ENCODE assay signal across 6 cellular contexts in genomic region chr10:131258256-131258655, GRCh38. TPM values are rescaled to one million over a fixed set of nuclear protein-coding genes. Genes with fewer than 3 reads are reported as not detected.
"Had no signal": no experiment of that assay in that cellular context is flagged by ENCODE, and none has a peak within 500 bp of the region (broad histone marks: within the 10 kb centered on the region; RNA-seq: fewer than 3 reads in every experiment).

No MANE protein-coding gene starts in this region.

- ATAC-seq: GM23338, K562 had no signal

- DNase-seq: H9, HCEC 1CT, IMR-90 had no signal

- H2AFZ ChIP-seq: GM23338 had no signal

- H3K4me3 ChIP-seq: GM23338, K562 had no signal

- H3K4me2 ChIP-seq: GM23338 had no signal

RNA-seq across cellular contexts. Expression of gene TCERG1L, which starts 53.3 kb away (rescaled TPM):
- total RNA-seq: HT-29, IMR-90, K562 had no signal
- polyA plus RNA-seq: IMR-90, K562 had no signal
